ENCODE assay signal across 18 cellular contexts in genomic region chr6:9131616-9132015, GRCh38.
DNase-seq lines count a peak whose midpoint lies in the region; ATAC-seq and TF ChIP-seq lines count a peak whose summit lies in the region.
"Had no signal": no experiment of that assay in that cellular context is flagged by ENCODE, and none has a peak within 500 bp of the region (broad histone marks: within the 10 kb centered on the region; RNA-seq: fewer than 3 reads in every experiment).

No MANE protein-coding gene starts in this region.

- no peak overlapping the region for H2AFZ ChIP-seq in SK-N-SH (ENCODE audit: low read depth)
- H2AFZ ChIP-seq: GM23248 had no signal

- no peak for DNase-seq in SK-N-SH
- peak; percentile 71 to 85 for DNase-seq in SHP77 (lab: John Stamatoyannopoulos, UW)
- peak; percentile 81 for DNase-seq in left lobe of liver (ENCODE audit: low spot score)
- DNase-seq in upper lobe of right lung, result peak; percentile 72
- DNase-seq in RKO (ENCODE audit: low spot score), result no peak
- DNase-seq in NOMO-1 treated with DMSO at 0.1 percent for 48 hours (lab: John Stamatoyannopoulos, UW; ENCODE audit: unreplicated experiment), result no peak
- DNase-seq in head of caudate nucleus, result no peak
- DNase-seq: activated T-cell treated with anti-CD3 and anti-CD28 coated beads, Interleukin-2, amount 50 U/mL, for 48 hours; GM23248; heart right ventricle; KG1; NCI-H1930; nucleus accumbens; spleen had no signal

- WGBS in SK-N-SH (ENCODE audit: low lambda C conversion rate), result 6% methylated on average over 8 of the region's 8 CpGs

- no peaks in the 10 kb centered on the region for H3K27me3 ChIP-seq in SK-N-SH (ENCODE audit: insufficient read depth)
- no peaks in the 10 kb centered on the region for H3K27me3 ChIP-seq in upper lobe of right lung
- H3K27me3 ChIP-seq: heart right ventricle, spleen had no signal

- H3K4me3 ChIP-seq in SK-N-SH (ENCODE audit: low read depth in 2 of 2, low read length in 1 of 2), result no peak overlapping the region
- no peak overlapping the region for H3K4me3 ChIP-seq in upper lobe of right lung
- H3K4me3 ChIP-seq: GM23248, heart right ventricle, spleen had no signal

- H3F3A ChIP-seq in SK-N-SH (replicated peaks; ENCODE audit: insufficient read depth), result peaks cover 5% of the 10 kb centered on the region

- H3K27ac ChIP-seq in SK-N-SH (ENCODE audit: low read depth in 2 of 2, low read length in 1 of 2) (no peak overlapping the region), upper lobe of right lung (no peak overlapping the region)
- H3K27ac ChIP-seq: epithelial cell of prostate, GM23248, heart right ventricle, spleen had no signal

- POLR2A ChIA-PET in SK-N-SH (lab: Yijun Ruan, JAX), result no interaction called here

- ATAC-seq in SK-N-SH treated with all-trans-retinoic acid at 6 μM for 48 hours (peak; percentile 25; the same call in 1 of the 3 replicates), left lobe of liver (peak; percentile 96), upper lobe of right lung (peak; percentile 81)
- ATAC-seq: heart right ventricle, Panc1 had no signal

- no peaks in the 10 kb centered on the region for H3K79me2 ChIP-seq in SK-N-SH (ENCODE audit: insufficient read depth)

- CTCF ChIA-PET in SK-N-SH (lab: Yijun Ruan, JAX), result no interaction called here

- H4K20me1 ChIP-seq in SK-N-SH (ENCODE audit: insufficient read depth), result no peaks in the 10 kb centered on the region

- H3K4me2 ChIP-seq in SK-N-SH, result no peak overlapping the region

- TF ChIP-seq RAD21 in SK-N-SH (IDR thresholded peaks at IDR 0.05; ENCODE audit: low read length), result no peak

- H3K9ac ChIP-seq in SK-N-SH, result no peak overlapping the region
- H3K9ac ChIP-seq: GM23248 had no signal

- no peak for TF ChIP-seq EP300 in SK-N-SH (IDR thresholded peaks at IDR 0.05; ENCODE audit: borderline replicate concordance in 1 of 2, low read depth in 1 of 2, low read length in 1 of 2)

- H3K4me1 ChIP-seq in SK-N-SH (ENCODE audit: control insufficient read depth in 1 of 2, insufficient read depth in 2 of 2, low read depth in 1 of 2, low read length in 1 of 2), result no peaks in the 10 kb centered on the region
- H3K4me1 ChIP-seq in upper lobe of right lung, result no peaks in the 10 kb centered on the region
- H3K4me1 ChIP-seq: Caco-2, heart right ventricle, spleen had no signal

- intact Hi-C loops in upper lobe of right lung (cut with DNase I), result no loop called here
- intact Hi-C loops in head of caudate nucleus (cut with DNase I), result no loop called here

- no peaks in the 10 kb centered on the region for H3K36me3 ChIP-seq in SK-N-SH (replicated peaks in 1 of 2; ENCODE audit: control insufficient read depth in 1 of 2, insufficient read depth in 2 of 2, low read length in 1 of 2)
- no peaks in the 10 kb centered on the region for H3K36me3 ChIP-seq in upper lobe of right lung
- H3K36me3 ChIP-seq: heart right ventricle, spleen had no signal

- TF ChIP-seq CTCF in SK-N-SH (IDR thresholded peaks at IDR 0.05), result no peak
- TF ChIP-seq CTCF in upper lobe of right lung (IDR thresholded peaks at IDR 0.05), result no peak

- no peaks in the 10 kb centered on the region for H3K9me2 ChIP-seq in SK-N-SH

- H3K9me3 ChIP-seq in SK-N-SH (no peaks in the 10 kb centered on the region), upper lobe of right lung (no peaks in the 10 kb centered on the region)
- H3K9me3 ChIP-seq: Caco-2, spleen had no signal

TF ChIP-seq in SK-N-SH treated with all-trans-retinoic acid at 6 μM for 48 hours, 23 proteins besides CTCF, POLR2A, EP300 and RAD21:
- TF ChIP-seq ZNF70 (CRISPR knock-in tag; IDR thresholded peaks at IDR 0.05) (no peak), TOX (CRISPR knock-in tag; IDR thresholded peaks at IDR 0.05; ENCODE audit: borderline replicate concordance) (peak; percentile 39; the same call in 1 of the 2 replicates), TCF4 (CRISPR knock-in tag; IDR thresholded peaks at IDR 0.05; ENCODE audit: borderline replicate concordance) (no peak)
TF ChIP-seq in SK-N-SH treated with all-trans-retinoic acid at 6 μM for 48 hours: peak in this region for 1.

TF ChIP-seq in SK-N-SH, 30 proteins besides CTCF, POLR2A, EP300 and RAD21:
- no peak for TF ChIP-seq MXI1 (IDR thresholded peaks at IDR 0.05; ENCODE audit: low read depth, low read length)

Comparison
In these comparisons a context has a peak if more than half of its experiments do, and no peak if none do; other contexts are left out.
1. ATAC-seq: peak in every context shown above with its lines; median percentile 96 in left lobe of liver; 81 in upper lobe of right lung; 25 in SK-N-SH treated with all-trans-retinoic acid at 6 μM for 48 hours.
2. DNase-seq: peak in SHP77 (2 of 2), left lobe of liver (single experiment) and upper lobe of right lung (single experiment); none in SK-N-SH (single experiment), RKO (single experiment), NOMO-1 treated with DMSO at 0.1 percent for 48 hours (single experiment) and head of caudate nucleus (0 of 42).